22 cellular contexts compared by ENCODE assay signal in genomic region chr2:54675738-54676137, GRCh38. TPM values are rescaled to one million over a fixed set of nuclear protein-coding genes. Genes with fewer than 3 reads are reported as not detected.
DNase-seq lines count a peak whose midpoint lies in the region; ATAC-seq and TF ChIP-seq lines count a peak whose summit lies in the region.
"Had no signal": no experiment of that assay in that cellular context is flagged by ENCODE, and none has a peak within 500 bp of the region (broad histone marks: within the 10 kb centered on the region; RNA-seq: fewer than 3 reads in every experiment).

No MANE protein-coding gene starts in this region.

- H3K9me3 Mint-ChIP-seq in MCF 10A (ENCODE audit: unreplicated experiment), result no peaks in the 10 kb centered on the region
- no peaks in the 10 kb centered on the region for H3K9me3 Mint-ChIP-seq in activated CD4-positive, alpha-beta memory T cell treated with anti-CD3 and anti-CD28 coated beads, Interleukin-2, amount 10 ng/mL, durations not matched to agents 7 days and 5 days
- H3K9me3 Mint-ChIP-seq: activated naive CD8-positive, alpha-beta T cell treated with anti-CD3 and anti-CD28 coated beads, Interleukin-2, amount 10 ng/mL, durations not matched to agents 7 days and 5 days; nephron progenitor cell had no signal

- H3K4me1 Mint-ChIP-seq in MCF 10A (ENCODE audit: insufficient read depth, unreplicated experiment), result peaks cover 32% of the 10 kb centered on the region
- H3K4me1 Mint-ChIP-seq in activated CD4-positive, alpha-beta memory T cell treated with anti-CD3 and anti-CD28 coated beads, Interleukin-2, amount 10 ng/mL, durations not matched to agents 7 days and 5 days, result peaks cover 40% of the 10 kb centered on the region
- H3K4me1 Mint-ChIP-seq: brain had no signal

- no peaks in the 10 kb centered on the region for H3K27me3 Mint-ChIP-seq in MCF 10A (ENCODE audit: insufficient read depth, unreplicated experiment)
- H3K27me3 Mint-ChIP-seq in activated CD4-positive, alpha-beta memory T cell treated with anti-CD3 and anti-CD28 coated beads, Interleukin-2, amount 10 ng/mL, durations not matched to agents 7 days and 5 days, result peaks cover 60% of the 10 kb centered on the region

- no peak for TF ChIP-seq POLR2A in breast epithelium (IDR thresholded peaks at IDR 0.05)
- TF ChIP-seq POLR2A in esophagus muscularis mucosa (IDR thresholded peaks at IDR 0.05; ENCODE audit: low read depth), result no peak

- TF ChIP-seq EP300 in esophagus muscularis mucosa (IDR thresholded peaks at IDR 0.05), result no peak

- DNase-seq in MCF 10A (ENCODE audit: unreplicated experiment) (peak; percentile 65), breast epithelium (ENCODE audit: low spot score in 2 of 2) (no peak), esophagus muscularis mucosa (ENCODE audit: extremely low spot score) (peak; percentile 91), lung microvascular endothelial cell (ENCODE audit: low read depth in 2 of 2) (peak; percentile 41 to 87), upper lobe of right lung (peak; percentile 73), activated gamma-delta T cell treated with Interleukin-2 at 50 U/mL for 16 hours (no peak), HPDE6-E6E7 (ENCODE audit: extremely low spot score) (no peak)
- DNase-seq in activated CD4-positive, alpha-beta memory T cell treated with anti-CD3 and anti-CD28 coated beads, Interleukin-2, amount 10 ng/mL, durations not matched to agents 7 days and 5 days, result no peak
- DNase-seq: activated CD4-positive, alpha-beta T cell treated with anti-CD3 and anti-CD28 coated beads for 36 hours; activated naive CD8-positive, alpha-beta T cell treated with anti-CD3 and anti-CD28 coated beads, Interleukin-2, amount 10 ng/mL, durations not matched to agents 7 days and 5 days; COR-L47; DND-41; H7; left colon; NCI-H1092; NCI-H1930; NCI-H345; nephron progenitor cell; stimulated activated CD4-positive, alpha-beta T cell treated with anti-CD3 and anti-CD28 coated beads, Interleukin-4, amount 100 ng/mL, for 24 hours had no signal

- no peaks in the 10 kb centered on the region for H3K9me3 ChIP-seq in breast epithelium
- H3K9me3 ChIP-seq in esophagus muscularis mucosa, result no peaks in the 10 kb centered on the region
- no peaks in the 10 kb centered on the region for H3K9me3 ChIP-seq in upper lobe of right lung
- H3K9me3 ChIP-seq: prostate gland had no signal

- CTCF ChIA-PET in MCF 10A (lab: Yijun Ruan, JAX), result interaction anchor here (0.5 to 5.8 kb wide), 6 partner anchors 10 to 578 kb away, joined by 3 to 24 read pairs (median 4); no protein-coding TSS in a partner anchor
- CTCF ChIA-PET in activated CD4-positive, alpha-beta memory T cell treated with anti-CD3 and anti-CD28 coated beads, Interleukin-2, amount 10 ng/mL, durations not matched to agents 7 days and 5 days (lab: Charles Lee), result interaction anchor here (3.9 to 5.7 kb wide), 2 partner anchors 10 to 29 kb away, joined by 24 read pairs; no protein-coding TSS in a partner anchor

- no peak overlapping the region for H3K4me3 ChIP-seq in breast epithelium
- H3K4me3 ChIP-seq in esophagus muscularis mucosa, result no peak overlapping the region
- no peak overlapping the region for H3K4me3 ChIP-seq in upper lobe of right lung
- H3K4me3 ChIP-seq: prostate gland, smooth muscle cell had no signal

- H3K36me3 ChIP-seq in breast epithelium, result no peaks in the 10 kb centered on the region
- peaks cover 0 to 6% (median 2%) of the 10 kb centered on the region in 4 donors for H3K36me3 ChIP-seq in esophagus muscularis mucosa
- peaks cover 5% of the 10 kb centered on the region for H3K36me3 ChIP-seq in upper lobe of right lung
- H3K36me3 ChIP-seq: prostate gland had no signal

- peaks cover 15% of the 10 kb centered on the region for H3K36me3 Mint-ChIP-seq in MCF 10A (ENCODE audit: insufficient read depth, unreplicated experiment)
- peaks cover 7% of the 10 kb centered on the region for H3K36me3 Mint-ChIP-seq in activated CD4-positive, alpha-beta memory T cell treated with anti-CD3 and anti-CD28 coated beads, Interleukin-2, amount 10 ng/mL, durations not matched to agents 7 days and 5 days (ENCODE audit: low read depth)

- no peak for TF ChIP-seq CTCF in MCF 10A (IDR thresholded peaks at IDR 0.05; ENCODE audit: unreplicated experiment)
- TF ChIP-seq CTCF in breast epithelium (IDR thresholded peaks at IDR 0.05), result no peak
- TF ChIP-seq CTCF in esophagus muscularis mucosa (IDR thresholded peaks at IDR 0.05), result no peak
- TF ChIP-seq CTCF in upper lobe of right lung (IDR thresholded peaks at IDR 0.05), result no peak

- BruUV-seq in MCF 10A (replicated peaks; lab: Mats Ljungman, UMichigan), result no TSS peak

- H3K27ac Mint-ChIP-seq in MCF 10A (ENCODE audit: low read depth, unreplicated experiment), result peak overlapping the region; percentile 19
- no peak overlapping the region for H3K27ac Mint-ChIP-seq in activated CD4-positive, alpha-beta memory T cell treated with anti-CD3 and anti-CD28 coated beads, Interleukin-2, amount 10 ng/mL, durations not matched to agents 7 days and 5 days
- H3K27ac Mint-ChIP-seq: activated CD4-positive, alpha-beta T cell treated with anti-CD3 and anti-CD28 coated beads for 36 hours; activated naive CD8-positive, alpha-beta T cell treated with anti-CD3 and anti-CD28 coated beads, Interleukin-2, amount 10 ng/mL, durations not matched to agents 7 days and 5 days; brain; nephron progenitor cell had no signal

- H3K27me3 ChIP-seq in breast epithelium (no peaks in the 10 kb centered on the region), esophagus muscularis mucosa (no peaks in the 10 kb centered on the region), upper lobe of right lung (no peaks in the 10 kb centered on the region)

- intact Hi-C loops in MCF 10A (cut with micrococcal nuclease) (no loop called here), breast epithelium (cut with DNase I; ENCODE audit: low total_unique reads) (no loop called here), esophagus muscularis mucosa (cut with DNase I) (no loop called here), upper lobe of right lung (cut with DNase I) (no loop called here)

- ATAC-seq in upper lobe of right lung, result peak; percentile 13
- ATAC-seq: activated CD4-positive, alpha-beta T cell treated with anti-CD3 and anti-CD28 coated beads for 36 hours; left colon had no signal

- no peak overlapping the region for H3K4me3 Mint-ChIP-seq in MCF 10A (ENCODE audit: unreplicated experiment)
- H3K4me3 Mint-ChIP-seq in activated CD4-positive, alpha-beta memory T cell treated with anti-CD3 and anti-CD28 coated beads, Interleukin-2, amount 10 ng/mL, durations not matched to agents 7 days and 5 days, result no peak overlapping the region
- H3K4me3 Mint-ChIP-seq: activated CD4-positive, alpha-beta T cell treated with anti-CD3 and anti-CD28 coated beads for 36 hours; activated naive CD8-positive, alpha-beta T cell treated with anti-CD3 and anti-CD28 coated beads, Interleukin-2, amount 10 ng/mL, durations not matched to agents 7 days and 5 days; brain; nephron progenitor cell had no signal

- peaks cover 0 to 11% of the 10 kb centered on the region in 2 donors for H3K4me1 ChIP-seq in breast epithelium
- H3K4me1 ChIP-seq in esophagus muscularis mucosa, result peaks cover 47 to 57% (median 53%) of the 10 kb centered on the region in 4 donors
- H3K4me1 ChIP-seq in upper lobe of right lung, result peaks cover 37% of the 10 kb centered on the region

- H3K27ac ChIP-seq in breast epithelium (peak overlapping the region in 1 of 2 donors; percentile 42), esophagus muscularis mucosa (replicated peaks in 1 of 4) (peak overlapping the region in 1 of 4 donors; percentile 87), upper lobe of right lung (no peak overlapping the region)

- WGBS in esophagus muscularis mucosa, result 68% methylated on average over 10 of the region's 11 CpGs

- POLR2A ChIA-PET in MCF 10A (lab: Yijun Ruan, JAX), result interaction anchor here (0.7 to 1.0 kb wide), 3 partner anchors 116 to 698 kb away, joined by 3 to 6 read pairs (median 3); no protein-coding TSS in a partner anchor
- POLR2A ChIA-PET in activated CD4-positive, alpha-beta memory T cell treated with anti-CD3 and anti-CD28 coated beads, Interleukin-2, amount 10 ng/mL, durations not matched to agents 7 days and 5 days (lab: Charles Lee), result interaction anchor here (1.2 to 1.4 kb wide), 4 partner anchors 9 to 49 kb away, joined by 3 to 4 read pairs (median 4); no protein-coding TSS in a partner anchor

RNA-seq across cellular contexts. Expression of gene EML6, which starts 47.7 kb away (rescaled TPM):
- total RNA-seq in MCF 10A (2022) (0.77 and 1.7 TPM in 2 replicates), breast epithelium (1 to 10 TPM; 1.9 to 5.9 (median 2.3) TPM), esophagus muscularis mucosa (1 to 10 TPM in 1 of 4 donors, under 1 TPM in 3; 0.75 to 4.6 (median 0.89) TPM), lung microvascular endothelial cell (0.20 and 0.22 TPM in 2 replicates), upper lobe of right lung (1.4 TPM)
- 1 to 10 TPM in 1 of 2 experiments, under 1 TPM in 1; 0.95 to 1.8 TPM for total RNA-seq in activated CD4-positive, alpha-beta memory T cell treated with anti-CD3 and anti-CD28 coated beads, Interleukin-2, amount 10 ng/mL, durations not matched to agents 7 days and 5 days

Comparison
In these comparisons a context has a peak if more than half of its experiments do, and no peak if none do; other contexts are left out.
1. DNase-seq: peak in MCF 10A (single experiment), esophagus muscularis mucosa (single experiment), lung microvascular endothelial cell (2 of 2) and upper lobe of right lung (single experiment); none in breast epithelium (0 of 2), activated gamma-delta T cell treated with Interleukin-2 at 50 U/mL for 16 hours (single experiment), HPDE6-E6E7 (single experiment) and activated CD4-positive, alpha-beta memory T cell treated with anti-CD3 and anti-CD28 coated beads, Interleukin-2, amount 10 ng/mL, durations not matched to agents 7 days and 5 days (single experiment).